Comparison of ENCODE assay signal across 1 cellular context in the genomic region with DNA sequence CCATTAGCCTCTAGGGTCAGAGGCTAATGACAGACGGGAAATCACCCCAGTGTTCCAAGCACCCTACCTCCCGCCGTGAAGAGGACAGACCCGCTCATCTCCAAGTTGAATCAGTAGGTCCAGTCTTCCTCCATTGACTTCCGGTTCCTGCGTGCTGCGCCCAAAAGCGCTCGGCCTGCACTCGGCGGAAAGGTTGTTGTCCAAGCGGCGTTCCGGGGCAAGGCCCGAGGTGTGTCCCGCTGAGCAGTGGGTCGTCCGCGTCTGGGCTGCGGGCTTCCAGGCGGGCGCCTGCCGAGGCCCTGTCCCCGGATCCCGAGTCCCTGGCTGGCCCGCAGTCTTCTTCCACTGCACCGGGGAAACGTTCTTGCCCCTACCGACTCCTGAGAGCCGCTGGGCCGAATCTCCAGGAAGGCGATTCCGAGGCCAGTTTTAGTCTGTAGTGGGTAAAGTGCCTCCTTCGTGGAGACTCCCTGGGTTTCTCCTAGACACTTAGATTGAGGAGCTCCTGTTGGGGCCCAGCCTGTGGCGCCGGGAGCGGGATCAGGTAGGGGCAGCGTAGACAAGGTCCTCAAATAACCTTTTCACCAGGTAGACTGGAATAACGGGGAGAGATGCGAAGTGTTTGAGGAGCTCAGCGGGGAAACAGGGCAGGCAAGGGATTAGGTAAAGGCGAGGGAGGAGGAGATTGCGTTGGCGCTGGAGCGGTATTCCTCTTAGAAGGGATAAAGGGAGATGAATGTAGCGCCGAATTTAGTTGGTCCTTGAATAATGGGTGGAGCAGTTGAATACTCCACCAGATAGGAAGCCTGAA.
A peak's percentile ranks its signal among the peaks of the same experiment; 100 is the strongest.
TF ChIP-seq lines count a peak whose summit lies in the region.

A gene with protein sequence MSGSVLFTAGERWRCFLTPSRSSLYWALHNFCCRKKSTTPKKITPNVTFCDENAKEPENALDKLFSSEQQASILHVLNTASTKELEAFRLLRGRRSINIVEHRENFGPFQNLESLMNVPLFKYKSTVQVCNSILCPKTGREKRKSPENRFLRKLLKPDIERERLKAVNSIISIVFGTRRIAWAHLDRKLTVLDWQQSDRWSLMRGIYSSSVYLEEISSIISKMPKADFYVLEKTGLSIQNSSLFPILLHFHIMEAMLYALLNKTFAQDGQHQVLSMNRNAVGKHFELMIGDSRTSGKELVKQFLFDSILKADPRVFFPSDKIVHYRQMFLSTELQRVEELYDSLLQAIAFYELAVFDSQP (minus strand): TSS at position 138 of the 811 bp plus-strand sequence. CDS start 40 bp downstream, at position 98.

TF ChIP-seq in HepG2, 621 proteins besides CTCF, POLR2A, EP300 and RAD21 (continued from another document and continues in another):
- TF ChIP-seq, protein P1, sequence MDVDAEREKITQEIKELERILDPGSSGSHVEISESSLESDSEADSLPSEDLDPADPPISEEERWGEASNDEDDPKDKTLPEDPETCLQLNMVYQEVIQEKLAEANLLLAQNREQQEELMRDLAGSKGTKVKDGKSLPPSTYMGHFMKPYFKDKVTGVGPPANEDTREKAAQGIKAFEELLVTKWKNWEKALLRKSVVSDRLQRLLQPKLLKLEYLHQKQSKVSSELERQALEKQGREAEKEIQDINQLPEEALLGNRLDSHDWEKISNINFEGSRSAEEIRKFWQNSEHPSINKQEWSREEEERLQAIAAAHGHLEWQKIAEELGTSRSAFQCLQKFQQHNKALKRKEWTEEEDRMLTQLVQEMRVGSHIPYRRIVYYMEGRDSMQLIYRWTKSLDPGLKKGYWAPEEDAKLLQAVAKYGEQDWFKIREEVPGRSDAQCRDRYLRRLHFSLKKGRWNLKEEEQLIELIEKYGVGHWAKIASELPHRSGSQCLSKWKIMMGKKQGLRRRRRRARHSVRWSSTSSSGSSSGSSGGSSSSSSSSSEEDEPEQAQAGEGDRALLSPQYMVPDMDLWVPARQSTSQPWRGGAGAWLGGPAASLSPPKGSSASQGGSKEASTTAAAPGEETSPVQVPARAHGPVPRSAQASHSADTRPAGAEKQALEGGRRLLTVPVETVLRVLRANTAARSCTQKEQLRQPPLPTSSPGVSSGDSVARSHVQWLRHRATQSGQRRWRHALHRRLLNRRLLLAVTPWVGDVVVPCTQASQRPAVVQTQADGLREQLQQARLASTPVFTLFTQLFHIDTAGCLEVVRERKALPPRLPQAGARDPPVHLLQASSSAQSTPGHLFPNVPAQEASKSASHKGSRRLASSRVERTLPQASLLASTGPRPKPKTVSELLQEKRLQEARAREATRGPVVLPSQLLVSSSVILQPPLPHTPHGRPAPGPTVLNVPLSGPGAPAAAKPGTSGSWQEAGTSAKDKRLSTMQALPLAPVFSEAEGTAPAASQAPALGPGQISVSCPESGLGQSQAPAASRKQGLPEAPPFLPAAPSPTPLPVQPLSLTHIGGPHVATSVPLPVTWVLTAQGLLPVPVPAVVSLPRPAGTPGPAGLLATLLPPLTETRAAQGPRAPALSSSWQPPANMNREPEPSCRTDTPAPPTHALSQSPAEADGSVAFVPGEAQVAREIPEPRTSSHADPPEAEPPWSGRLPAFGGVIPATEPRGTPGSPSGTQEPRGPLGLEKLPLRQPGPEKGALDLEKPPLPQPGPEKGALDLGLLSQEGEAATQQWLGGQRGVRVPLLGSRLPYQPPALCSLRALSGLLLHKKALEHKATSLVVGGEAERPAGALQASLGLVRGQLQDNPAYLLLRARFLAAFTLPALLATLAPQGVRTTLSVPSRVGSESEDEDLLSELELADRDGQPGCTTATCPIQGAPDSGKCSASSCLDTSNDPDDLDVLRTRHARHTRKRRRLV (CRISPR knock-in tag; IDR thresholded peaks at IDR 0.05) = no peak
- peak; percentile 58; the same call in 1 of the 2 replicates for TF ChIP-seq PPARG (CRISPR knock-in tag; conservative IDR thresholded peaks at IDR 0.05)
- peak; percentile 96; the same call in 1 of the 2 replicates for TF ChIP-seq YEATS4 (CRISPR knock-in tag; IDR thresholded peaks at IDR 0.05; ENCODE audit: borderline replicate concordance)
- TF ChIP-seq, protein P2, sequence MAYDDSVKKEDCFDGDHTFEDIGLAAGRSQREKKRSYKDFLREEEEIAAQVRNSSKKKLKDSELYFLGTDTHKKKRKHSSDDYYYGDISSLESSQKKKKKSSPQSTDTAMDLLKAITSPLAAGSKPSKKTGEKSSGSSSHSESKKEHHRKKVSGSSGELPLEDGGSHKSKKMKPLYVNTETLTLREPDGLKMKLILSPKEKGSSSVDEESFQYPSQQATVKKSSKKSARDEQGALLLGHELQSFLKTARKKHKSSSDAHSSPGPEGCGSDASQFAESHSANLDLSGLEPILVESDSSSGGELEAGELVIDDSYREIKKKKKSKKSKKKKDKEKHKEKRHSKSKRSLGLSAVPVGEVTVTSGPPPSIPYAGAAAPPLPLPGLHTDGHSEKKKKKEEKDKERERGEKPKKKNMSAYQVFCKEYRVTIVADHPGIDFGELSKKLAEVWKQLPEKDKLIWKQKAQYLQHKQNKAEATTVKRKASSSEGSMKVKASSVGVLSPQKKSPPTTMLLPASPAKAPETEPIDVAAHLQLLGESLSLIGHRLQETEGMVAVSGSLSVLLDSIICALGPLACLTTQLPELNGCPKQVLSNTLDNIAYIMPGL (CRISPR knock-in tag; IDR thresholded peaks at IDR 0.05; ENCODE audit: borderline replicate concordance in 1 of 2, low read depth in 1 of 2) = peak; percentile 99
- TF ChIP-seq ZMYM3 (CRISPR knock-in tag; IDR thresholded peaks at IDR 0.05) = peak; percentile 90
- peak; percentile 97 for TF ChIP-seq YEATS2 (CRISPR knock-in tag; IDR thresholded peaks at IDR 0.05; ENCODE audit: borderline replicate concordance)
- peak; percentile 91 for TF ChIP-seq CCAR2 (optimal IDR thresholded peaks at IDR 0.05; ENCODE audit: low read depth, low read length)
- TF ChIP-seq NR3C1 (CRISPR knock-in tag; IDR thresholded peaks at IDR 0.05) = no peak
- peak; percentile 89; the same call in 1 of the 2 replicates for TF ChIP-seq ZNF160 (CRISPR knock-in tag; IDR thresholded peaks at IDR 0.05)
- peak; percentile 97 for TF ChIP-seq KDM5B (CRISPR knock-in tag; IDR thresholded peaks at IDR 0.05; ENCODE audit: borderline replicate concordance)
- TF ChIP-seq, protein P3, sequence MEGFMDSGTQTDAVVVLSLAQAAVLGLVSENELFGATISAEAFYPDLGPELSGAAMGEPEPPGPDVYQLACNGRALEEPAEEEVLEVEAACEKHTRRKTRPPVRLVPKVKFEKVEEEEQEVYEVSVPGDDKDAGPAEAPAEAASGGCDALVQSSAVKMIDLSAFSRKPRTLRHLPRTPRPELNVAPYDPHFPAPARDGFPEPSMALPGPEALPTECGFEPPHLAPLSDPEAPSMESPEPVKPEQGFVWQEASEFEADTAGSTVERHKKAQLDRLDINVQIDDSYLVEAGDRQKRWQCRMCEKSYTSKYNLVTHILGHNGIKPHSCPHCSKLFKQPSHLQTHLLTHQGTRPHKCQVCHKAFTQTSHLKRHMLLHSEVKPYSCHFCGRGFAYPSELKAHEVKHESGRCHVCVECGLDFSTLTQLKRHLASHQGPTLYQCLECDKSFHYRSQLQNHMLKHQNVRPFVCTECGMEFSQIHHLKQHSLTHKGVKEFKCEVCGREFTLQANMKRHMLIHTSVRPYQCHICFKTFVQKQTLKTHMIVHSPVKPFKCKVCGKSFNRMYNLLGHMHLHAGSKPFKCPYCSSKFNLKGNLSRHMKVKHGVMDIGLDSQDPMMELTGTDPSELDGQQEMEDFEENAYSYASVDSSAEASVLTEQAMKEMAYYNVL (CRISPR knock-in tag; IDR thresholded peaks at IDR 0.05; ENCODE audit: borderline replicate concordance) = peak; percentile 86; the same call in 1 of the 2 replicates
- TF ChIP-seq DPF2 (CRISPR knock-in tag; IDR thresholded peaks at IDR 0.05; ENCODE audit: borderline replicate concordance, low read depth) = 0 out of 2 replicates have a peak, but pooled peaks have one; percentile 20
- peak; percentile 78 for TF ChIP-seq IKZF4 (CRISPR knock-in tag; IDR thresholded peaks at IDR 0.05; ENCODE audit: borderline replicate concordance, low read depth, not compliant biosample characterization)
- TF ChIP-seq CAMTA2 (CRISPR knock-in tag; IDR thresholded peaks at IDR 0.05; ENCODE audit: borderline replicate concordance) = peak; percentile 79; the same call in 1 of the 2 replicates
- peak; percentile 84 for TF ChIP-seq ZNF746 (CRISPR knock-in tag; IDR thresholded peaks at IDR 0.05)
- TF ChIP-seq SOX13 (IDR thresholded peaks at IDR 0.05) = no peak
- peak in 1 of 2 experiments; percentile 60; a peak in 2 of 4 replicates for TF ChIP-seq SOX13 (CRISPR knock-in tag; conservative IDR thresholded peaks at IDR 0.05 in 1 of 2, IDR thresholded peaks at IDR 0.05 in 1 of 2)
- TF ChIP-seq, protein P4, sequence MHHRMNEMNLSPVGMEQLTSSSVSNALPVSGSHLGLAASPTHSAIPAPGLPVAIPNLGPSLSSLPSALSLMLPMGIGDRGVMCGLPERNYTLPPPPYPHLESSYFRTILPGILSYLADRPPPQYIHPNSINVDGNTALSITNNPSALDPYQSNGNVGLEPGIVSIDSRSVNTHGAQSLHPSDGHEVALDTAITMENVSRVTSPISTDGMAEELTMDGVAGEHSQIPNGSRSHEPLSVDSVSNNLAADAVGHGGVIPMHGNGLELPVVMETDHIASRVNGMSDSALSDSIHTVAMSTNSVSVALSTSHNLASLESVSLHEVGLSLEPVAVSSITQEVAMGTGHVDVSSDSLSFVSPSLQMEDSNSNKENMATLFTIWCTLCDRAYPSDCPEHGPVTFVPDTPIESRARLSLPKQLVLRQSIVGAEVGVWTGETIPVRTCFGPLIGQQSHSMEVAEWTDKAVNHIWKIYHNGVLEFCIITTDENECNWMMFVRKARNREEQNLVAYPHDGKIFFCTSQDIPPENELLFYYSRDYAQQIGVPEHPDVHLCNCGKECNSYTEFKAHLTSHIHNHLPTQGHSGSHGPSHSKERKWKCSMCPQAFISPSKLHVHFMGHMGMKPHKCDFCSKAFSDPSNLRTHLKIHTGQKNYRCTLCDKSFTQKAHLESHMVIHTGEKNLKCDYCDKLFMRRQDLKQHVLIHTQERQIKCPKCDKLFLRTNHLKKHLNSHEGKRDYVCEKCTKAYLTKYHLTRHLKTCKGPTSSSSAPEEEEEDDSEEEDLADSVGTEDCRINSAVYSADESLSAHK (CRISPR knock-in tag; IDR thresholded peaks at IDR 0.05; ENCODE audit: borderline replicate concordance) = no peak
- peak; percentile 65 for TF ChIP-seq BCL6 (CRISPR knock-in tag; IDR thresholded peaks at IDR 0.05)
- TF ChIP-seq SETDB1 (CRISPR knock-in tag; IDR thresholded peaks at IDR 0.05; ENCODE audit: borderline replicate concordance) = no peak
- TF ChIP-seq BORCS8-MEF2B (CRISPR knock-in tag; IDR thresholded peaks at IDR 0.05) = peak; percentile 95
- peak; percentile 89 for TF ChIP-seq MXD4 (CRISPR knock-in tag; IDR thresholded peaks at IDR 0.05)
- TF ChIP-seq ZBTB1 (CRISPR knock-in tag; IDR thresholded peaks at IDR 0.05; ENCODE audit: borderline replicate concordance) = no peak
- TF ChIP-seq DR1 (CRISPR knock-in tag; IDR thresholded peaks at IDR 0.05) = peak; percentile 84
- TF ChIP-seq ZNF792 (CRISPR knock-in tag; IDR thresholded peaks at IDR 0.05) = peak; percentile 79; the same call in 1 of the 2 replicates
- TF ChIP-seq, protein P5, sequence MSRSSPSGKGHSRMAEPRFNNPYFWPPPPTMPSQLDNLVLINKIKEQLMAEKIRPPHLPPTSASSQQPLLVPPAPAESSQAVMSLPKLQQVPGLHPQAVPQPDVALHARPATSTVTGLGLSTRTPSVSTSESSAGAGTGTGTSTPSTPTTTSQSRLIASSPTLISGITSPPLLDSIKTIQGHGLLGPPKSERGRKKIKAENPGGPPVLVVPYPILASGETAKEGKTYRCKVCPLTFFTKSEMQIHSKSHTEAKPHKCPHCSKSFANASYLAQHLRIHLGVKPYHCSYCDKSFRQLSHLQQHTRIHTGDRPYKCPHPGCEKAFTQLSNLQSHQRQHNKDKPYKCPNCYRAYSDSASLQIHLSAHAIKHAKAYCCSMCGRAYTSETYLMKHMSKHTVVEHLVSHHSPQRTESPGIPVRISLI (CRISPR knock-in tag; IDR thresholded peaks at IDR 0.05; ENCODE audit: borderline replicate concordance) = peak; percentile 70; the same call in 1 of the 2 replicates
- TF ChIP-seq SRSF9 (IDR thresholded peaks at IDR 0.05; ENCODE audit: borderline replicate concordance, insufficient read depth, low read depth, low read length, poor library complexity, severe bottlenecking) = no peak
- 0 out of 2 replicates have a peak, but pooled peaks have one; percentile 37 for TF ChIP-seq FLYWCH1 (CRISPR knock-in tag; IDR thresholded peaks at IDR 0.05)
- peak; percentile 76; the same call in 1 of the 3 replicates for TF ChIP-seq MXI1 (IDR thresholded peaks at IDR 0.05; ENCODE audit: borderline replicate concordance, low read depth, low read length)
- peak; percentile 46; the same call in 1 of the 2 replicates for TF ChIP-seq HNF4G (IDR thresholded peaks at IDR 0.05; ENCODE audit: borderline replicate concordance, low read depth, low read length)
- peak; percentile 53; the same call in 1 of the 2 replicates for TF ChIP-seq HNF4G (CRISPR knock-in tag; IDR thresholded peaks at IDR 0.05; ENCODE audit: borderline replicate concordance, low read depth)
- 0 out of 2 replicates have a peak, but pooled peaks have one; percentile 47 for TF ChIP-seq ZNF550 (CRISPR knock-in tag; IDR thresholded peaks at IDR 0.05; ENCODE audit: borderline replicate concordance)
- TF ChIP-seq ZNF564 (CRISPR knock-in tag; IDR thresholded peaks at IDR 0.05) = peak; percentile 89; the same call in 1 of the 2 replicates
- TF ChIP-seq ZSCAN25 (CRISPR knock-in tag; IDR thresholded peaks at IDR 0.05) = peak; percentile 81; the same call in 1 of the 2 replicates
- TF ChIP-seq ZBTB7B (CRISPR knock-in tag; IDR thresholded peaks at IDR 0.05) = peak; percentile 80
- TF ChIP-seq KLF12 (CRISPR knock-in tag; IDR thresholded peaks at IDR 0.05; ENCODE audit: borderline replicate concordance) = peak; percentile 98
- no peak; the same call in 1 of the 2 replicates for TF ChIP-seq ZNF460 (CRISPR knock-in tag; IDR thresholded peaks at IDR 0.05; ENCODE audit: borderline replicate concordance)
- TF ChIP-seq, protein P6, sequence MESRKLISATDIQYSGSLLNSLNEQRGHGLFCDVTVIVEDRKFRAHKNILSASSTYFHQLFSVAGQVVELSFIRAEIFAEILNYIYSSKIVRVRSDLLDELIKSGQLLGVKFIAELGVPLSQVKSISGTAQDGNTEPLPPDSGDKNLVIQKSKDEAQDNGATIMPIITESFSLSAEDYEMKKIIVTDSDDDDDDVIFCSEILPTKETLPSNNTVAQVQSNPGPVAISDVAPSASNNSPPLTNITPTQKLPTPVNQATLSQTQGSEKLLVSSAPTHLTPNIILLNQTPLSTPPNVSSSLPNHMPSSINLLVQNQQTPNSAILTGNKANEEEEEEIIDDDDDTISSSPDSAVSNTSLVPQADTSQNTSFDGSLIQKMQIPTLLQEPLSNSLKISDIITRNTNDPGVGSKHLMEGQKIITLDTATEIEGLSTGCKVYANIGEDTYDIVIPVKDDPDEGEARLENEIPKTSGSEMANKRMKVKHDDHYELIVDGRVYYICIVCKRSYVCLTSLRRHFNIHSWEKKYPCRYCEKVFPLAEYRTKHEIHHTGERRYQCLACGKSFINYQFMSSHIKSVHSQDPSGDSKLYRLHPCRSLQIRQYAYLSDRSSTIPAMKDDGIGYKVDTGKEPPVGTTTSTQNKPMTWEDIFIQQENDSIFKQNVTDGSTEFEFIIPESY (CRISPR knock-in tag; IDR thresholded peaks at IDR 0.05) = peak; percentile 70; the same call in 1 of the 2 replicates
- TF ChIP-seq, protein P7, sequence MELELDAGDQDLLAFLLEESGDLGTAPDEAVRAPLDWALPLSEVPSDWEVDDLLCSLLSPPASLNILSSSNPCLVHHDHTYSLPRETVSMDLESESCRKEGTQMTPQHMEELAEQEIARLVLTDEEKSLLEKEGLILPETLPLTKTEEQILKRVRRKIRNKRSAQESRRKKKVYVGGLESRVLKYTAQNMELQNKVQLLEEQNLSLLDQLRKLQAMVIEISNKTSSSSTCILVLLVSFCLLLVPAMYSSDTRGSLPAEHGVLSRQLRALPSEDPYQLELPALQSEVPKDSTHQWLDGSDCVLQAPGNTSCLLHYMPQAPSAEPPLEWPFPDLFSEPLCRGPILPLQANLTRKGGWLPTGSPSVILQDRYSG (CRISPR knock-in tag; IDR thresholded peaks at IDR 0.05) = no peak; the same call in 1 of the 2 replicates
- peak; percentile 32; the same call in 1 of the 2 replicates for TF ChIP-seq ZNF616 (CRISPR knock-in tag; IDR thresholded peaks at IDR 0.05; ENCODE audit: low read depth)
